Comparison of ENCODE assay signal across 1 cellular context in the genomic region with DNA sequence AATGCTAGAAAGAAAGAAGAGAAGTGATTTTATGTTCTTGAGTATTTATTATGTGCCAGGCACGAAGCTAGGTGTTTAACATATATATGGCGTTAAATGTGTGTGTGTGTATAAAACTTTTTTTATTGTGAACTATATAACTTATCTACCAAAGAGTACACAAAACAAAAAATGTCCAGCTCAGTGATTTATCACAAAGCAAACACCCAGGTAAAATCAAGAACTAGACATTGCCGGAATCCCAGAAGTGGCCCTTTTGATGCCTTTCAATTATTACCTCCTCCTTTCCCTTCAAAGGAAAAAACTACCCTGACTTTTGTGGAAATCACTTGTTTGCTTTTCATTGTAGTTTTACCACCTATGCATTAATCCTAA.
TF ChIP-seq lines count a peak whose summit lies in the region.

No MANE protein-coding gene starts in this region.

TF ChIP-seq in HCT116, 20 proteins besides CTCF, POLR2A, EP300 and RAD21 (continued from another document):
- no peak for TF ChIP-seq TCF7L2 (IDR thresholded peaks at IDR 0.05; ENCODE audit: borderline replicate concordance, extremely low read depth, insufficient read depth, insufficient read length)
- TF ChIP-seq ELF1 (IDR thresholded peaks at IDR 0.05; ENCODE audit: borderline replicate concordance, low read depth) = no peak
- no peak for TF ChIP-seq EZH2 (IDR thresholded peaks at IDR 0.05)
- no peak for TF ChIP-seq YY1 (IDR thresholded peaks at IDR 0.05; ENCODE audit: extremely low read depth, insufficient replicate concordance, low read depth, low read length)
- TF ChIP-seq CEBPB (IDR thresholded peaks at IDR 0.05; ENCODE audit: low read depth) = no peak
- no peak for TF ChIP-seq ZBTB33 (IDR thresholded peaks at IDR 0.05; ENCODE audit: extremely low read depth, insufficient replicate concordance, low read length)
- TF ChIP-seq, protein P1, sequence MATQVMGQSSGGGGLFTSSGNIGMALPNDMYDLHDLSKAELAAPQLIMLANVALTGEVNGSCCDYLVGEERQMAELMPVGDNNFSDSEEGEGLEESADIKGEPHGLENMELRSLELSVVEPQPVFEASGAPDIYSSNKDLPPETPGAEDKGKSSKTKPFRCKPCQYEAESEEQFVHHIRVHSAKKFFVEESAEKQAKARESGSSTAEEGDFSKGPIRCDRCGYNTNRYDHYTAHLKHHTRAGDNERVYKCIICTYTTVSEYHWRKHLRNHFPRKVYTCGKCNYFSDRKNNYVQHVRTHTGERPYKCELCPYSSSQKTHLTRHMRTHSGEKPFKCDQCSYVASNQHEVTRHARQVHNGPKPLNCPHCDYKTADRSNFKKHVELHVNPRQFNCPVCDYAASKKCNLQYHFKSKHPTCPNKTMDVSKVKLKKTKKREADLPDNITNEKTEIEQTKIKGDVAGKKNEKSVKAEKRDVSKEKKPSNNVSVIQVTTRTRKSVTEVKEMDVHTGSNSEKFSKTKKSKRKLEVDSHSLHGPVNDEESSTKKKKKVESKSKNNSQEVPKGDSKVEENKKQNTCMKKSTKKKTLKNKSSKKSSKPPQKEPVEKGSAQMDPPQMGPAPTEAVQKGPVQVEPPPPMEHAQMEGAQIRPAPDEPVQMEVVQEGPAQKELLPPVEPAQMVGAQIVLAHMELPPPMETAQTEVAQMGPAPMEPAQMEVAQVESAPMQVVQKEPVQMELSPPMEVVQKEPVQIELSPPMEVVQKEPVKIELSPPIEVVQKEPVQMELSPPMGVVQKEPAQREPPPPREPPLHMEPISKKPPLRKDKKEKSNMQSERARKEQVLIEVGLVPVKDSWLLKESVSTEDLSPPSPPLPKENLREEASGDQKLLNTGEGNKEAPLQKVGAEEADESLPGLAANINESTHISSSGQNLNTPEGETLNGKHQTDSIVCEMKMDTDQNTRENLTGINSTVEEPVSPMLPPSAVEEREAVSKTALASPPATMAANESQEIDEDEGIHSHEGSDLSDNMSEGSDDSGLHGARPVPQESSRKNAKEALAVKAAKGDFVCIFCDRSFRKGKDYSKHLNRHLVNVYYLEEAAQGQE (IDR thresholded peaks at IDR 0.05; ENCODE audit: low read depth) = no peak
- no peak for TF ChIP-seq SP1 (IDR thresholded peaks at IDR 0.05; ENCODE audit: low read depth)
- no peak for TF ChIP-seq POLR2AphosphoS5 (IDR thresholded peaks at IDR 0.05; ENCODE audit: low read depth, low read length)
